9 cellular contexts compared by ENCODE assay signal in genomic region chr15:43903864-43904290, GRCh38.
DNase-seq lines count a peak whose midpoint lies in the region; ATAC-seq, FAIRE-seq and TF ChIP-seq lines count a peak whose summit lies in the region.
"Had no signal": no experiment of that assay in that cellular context is flagged by ENCODE, and none has a peak within 500 bp of the region (broad histone marks: within the 10 kb centered on the region; RNA-seq: fewer than 3 reads in every experiment).

No MANE protein-coding gene starts in this region.

- H4K8ac ChIP-seq in neuronal stem cell (ENCODE audit: low read depth, low read length) = no peak overlapping the region

- no peaks in the 10 kb centered on the region for H3K79me1 ChIP-seq in neuronal stem cell (ENCODE audit: low read depth, low read length)

- no peaks in the 10 kb centered on the region for H3K36me3 Mint-ChIP-seq in activated T-cell treated with anti-CD3 and anti-CD28 coated beads, Interleukin-2, amount 50 U/mL, for 4 hours (ENCODE audit: insufficient read depth)
- H3K36me3 Mint-ChIP-seq: activated naive CD8-positive, alpha-beta T cell had no signal

- no peak overlapping the region for H2BK5ac ChIP-seq in neuronal stem cell (ENCODE audit: low read length)

- H3K23ac ChIP-seq in neuronal stem cell (ENCODE audit: low read depth, low read length, poor library complexity) = no peak overlapping the region

- H3K9me3 Mint-ChIP-seq in activated T-cell treated with anti-CD3 and anti-CD28 coated beads, Interleukin-2, amount 50 U/mL, for 4 hours = no peaks in the 10 kb centered on the region

- H2BK12ac ChIP-seq in neuronal stem cell (ENCODE audit: low read length) = no peak overlapping the region

- no peak overlapping the region for H4K91ac ChIP-seq in neuronal stem cell (ENCODE audit: low read depth, low read length, poor library complexity)

- peaks cover 3% of the 10 kb centered on the region for H3K4me1 Mint-ChIP-seq in activated T-cell treated with anti-CD3 and anti-CD28 coated beads, Interleukin-2, amount 50 U/mL, for 4 hours (ENCODE audit: low read depth)

- H3K4me2 ChIP-seq in neuronal stem cell (ENCODE audit: insufficient read depth, low read length, poor library complexity, severe bottlenecking) = no peak overlapping the region

- H3K4me3 ChIP-seq in Peyer's patch (no peak overlapping the region), fibroblast of mammary gland (ENCODE audit: control insufficient read depth, low read depth, low read length) (no peak overlapping the region), neuronal stem cell (ENCODE audit: low read length in 2 of 2) (no peak overlapping the region), tibial artery (no peak overlapping the region)

- H3K4me3 Mint-ChIP-seq in activated T-cell treated with anti-CD3 and anti-CD28 coated beads, Interleukin-2, amount 50 U/mL, for 4 hours = no peak overlapping the region
- H3K4me3 Mint-ChIP-seq: activated naive CD8-positive, alpha-beta T cell had no signal

- no peak for FAIRE-seq in D721Med (lab: Jason Lieb, UNC)

- H3K4ac ChIP-seq in neuronal stem cell (ENCODE audit: low read length) = no peak overlapping the region

- H3K4me1 ChIP-seq in Peyer's patch (no peaks in the 10 kb centered on the region), neuronal stem cell (ENCODE audit: control insufficient read depth in 2 of 2, insufficient read depth in 1 of 2, low read depth in 1 of 2, low read length in 2 of 2) (peaks cover 2 to 3% of the 10 kb centered on the region in 2 donors), tibial artery (no peaks in the 10 kb centered on the region)

- H2AFZ ChIP-seq in neuronal stem cell (ENCODE audit: low read length) = peak overlapping the region; percentile 81

- H3K27ac ChIP-seq in Peyer's patch (no peak overlapping the region), neuronal stem cell (replicated peaks; ENCODE audit: low read length) (no peak overlapping the region), tibial artery (no peak overlapping the region)

- H3K27me3 ChIP-seq in Peyer's patch (no peaks in the 10 kb centered on the region), neuronal stem cell (ENCODE audit: control insufficient read depth in 3 of 3, insufficient read depth in 3 of 3, low read depth in 1 of 3, low read length in 3 of 3) (peaks cover 0 to 2% (median 0%) of the 10 kb centered on the region in 3 experiments), tibial artery (peaks cover 0 to 5% of the 10 kb centered on the region in 2 donors)

- DNase-seq in D721Med (ENCODE audit: insufficient read length, low spot score) (peak; percentile 61), HK-2 (ENCODE audit: unreplicated experiment) (peak; percentile 57), Peyer's patch (peak in 2 of 3 donors; percentile 60 to 71), fibroblast of mammary gland (ENCODE audit: low read depth) (peak; percentile 65), neuronal stem cell (ENCODE audit: low spot score) (peak; percentile 89), tibial artery (peak in 1 of 2 donors; percentile 36), NCI-H187 treated with DMSO at 0.1 percent for 48 hours (lab: John Stamatoyannopoulos, UW) (no peak)
- DNase-seq in activated T-cell treated with anti-CD3 and anti-CD28 coated beads, Interleukin-2, amount 50 U/mL, for 4 hours = peak; percentile 37

- intact Hi-C loops in tibial artery (cut with DNase I; ENCODE audit: low total_unique reads) = loop anchor here (5.0 to 10.0 kb wide), 2 partner anchors 163 to 591 kb away; no protein-coding TSS in a partner anchor

- no peaks in the 10 kb centered on the region for H3K27me3 Mint-ChIP-seq in activated T-cell treated with anti-CD3 and anti-CD28 coated beads, Interleukin-2, amount 50 U/mL, for 4 hours (ENCODE audit: low read depth)
- H3K27me3 Mint-ChIP-seq: activated naive CD8-positive, alpha-beta T cell had no signal

- H3K36me3 ChIP-seq in Peyer's patch = no peaks in the 10 kb centered on the region
- no peaks in the 10 kb centered on the region for H3K36me3 ChIP-seq in neuronal stem cell (replicated peaks in 1 of 2; ENCODE audit: control insufficient read depth in 2 of 2, insufficient read depth in 2 of 2, low read length in 2 of 2)
- no peaks in the 10 kb centered on the region for H3K36me3 ChIP-seq in tibial artery

- peak; percentile 76 to 86 for ATAC-seq in activated T-cell treated with anti-CD3 and anti-CD28 coated beads, Interleukin-2, amount 50 U/mL, for 4 hours

- WGBS in neuronal stem cell (ENCODE audit: extremely low coverage in 2 of 2, insufficient read length in 2 of 2, insufficient replicate concordance in 1 of 2), 2 donors = no CpG with 5 or more reads among the region's 8 CpGs

- no peaks in the 10 kb centered on the region for H3K9me3 ChIP-seq in Peyer's patch
- no peaks in the 10 kb centered on the region for H3K9me3 ChIP-seq in neuronal stem cell (replicated peaks in 1 of 2; ENCODE audit: control insufficient read depth in 2 of 2, insufficient read depth in 1 of 2, low read depth in 1 of 2, low read length in 2 of 2)
- no peaks in the 10 kb centered on the region for H3K9me3 ChIP-seq in tibial artery

- no peak overlapping the region for H2BK15ac ChIP-seq in neuronal stem cell (ENCODE audit: low read length)

- H2AK5ac ChIP-seq in neuronal stem cell (ENCODE audit: low read depth, low read length) = no peak overlapping the region

- peak; percentile 74 for TF ChIP-seq CTCF in D721Med (IDR thresholded peaks at IDR 0.05; ENCODE audit: insufficient read depth, missing control alignments)
- peak; percentile 65 to 87 (median 73) for TF ChIP-seq CTCF in Peyer's patch (IDR thresholded peaks at IDR 0.05)
- TF ChIP-seq CTCF in fibroblast of mammary gland (conservative IDR thresholded peaks at IDR 0.05; ENCODE audit: control insufficient read depth, insufficient read depth, low read depth, low read length) = peak; percentile 81
- TF ChIP-seq CTCF in tibial artery (IDR thresholded peaks at IDR 0.05) = peak; percentile 74

- no peak overlapping the region for H3K18ac ChIP-seq in neuronal stem cell (ENCODE audit: low read length)

- no peak overlapping the region for H2BK120ac ChIP-seq in neuronal stem cell (ENCODE audit: low read depth, low read length)

- no peak overlapping the region for H3K9ac ChIP-seq in neuronal stem cell (ENCODE audit: low read depth, low read length, poor library complexity)

- TF ChIP-seq POLR2A in Peyer's patch (IDR thresholded peaks at IDR 0.05) = no peak

- no peak overlapping the region for H3K14ac ChIP-seq in neuronal stem cell (ENCODE audit: low read length)
